Comparison of ENCODE assay signal across 1 cellular context in genomic region chr14:45149602-45150001, GRCh38.
TF ChIP-seq lines count a peak whose summit lies in the region.

No MANE protein-coding gene starts in this region.

TF ChIP-seq in GM23338, 12 proteins besides CTCF, POLR2A, EP300 and RAD21 (continued from another document):
- TF ChIP-seq, protein P1, sequence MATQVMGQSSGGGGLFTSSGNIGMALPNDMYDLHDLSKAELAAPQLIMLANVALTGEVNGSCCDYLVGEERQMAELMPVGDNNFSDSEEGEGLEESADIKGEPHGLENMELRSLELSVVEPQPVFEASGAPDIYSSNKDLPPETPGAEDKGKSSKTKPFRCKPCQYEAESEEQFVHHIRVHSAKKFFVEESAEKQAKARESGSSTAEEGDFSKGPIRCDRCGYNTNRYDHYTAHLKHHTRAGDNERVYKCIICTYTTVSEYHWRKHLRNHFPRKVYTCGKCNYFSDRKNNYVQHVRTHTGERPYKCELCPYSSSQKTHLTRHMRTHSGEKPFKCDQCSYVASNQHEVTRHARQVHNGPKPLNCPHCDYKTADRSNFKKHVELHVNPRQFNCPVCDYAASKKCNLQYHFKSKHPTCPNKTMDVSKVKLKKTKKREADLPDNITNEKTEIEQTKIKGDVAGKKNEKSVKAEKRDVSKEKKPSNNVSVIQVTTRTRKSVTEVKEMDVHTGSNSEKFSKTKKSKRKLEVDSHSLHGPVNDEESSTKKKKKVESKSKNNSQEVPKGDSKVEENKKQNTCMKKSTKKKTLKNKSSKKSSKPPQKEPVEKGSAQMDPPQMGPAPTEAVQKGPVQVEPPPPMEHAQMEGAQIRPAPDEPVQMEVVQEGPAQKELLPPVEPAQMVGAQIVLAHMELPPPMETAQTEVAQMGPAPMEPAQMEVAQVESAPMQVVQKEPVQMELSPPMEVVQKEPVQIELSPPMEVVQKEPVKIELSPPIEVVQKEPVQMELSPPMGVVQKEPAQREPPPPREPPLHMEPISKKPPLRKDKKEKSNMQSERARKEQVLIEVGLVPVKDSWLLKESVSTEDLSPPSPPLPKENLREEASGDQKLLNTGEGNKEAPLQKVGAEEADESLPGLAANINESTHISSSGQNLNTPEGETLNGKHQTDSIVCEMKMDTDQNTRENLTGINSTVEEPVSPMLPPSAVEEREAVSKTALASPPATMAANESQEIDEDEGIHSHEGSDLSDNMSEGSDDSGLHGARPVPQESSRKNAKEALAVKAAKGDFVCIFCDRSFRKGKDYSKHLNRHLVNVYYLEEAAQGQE (IDR thresholded peaks at IDR 0.05; ENCODE audit: unreplicated experiment) = no peak
- no peak for TF ChIP-seq EZH2phosphoT487 (IDR thresholded peaks at IDR 0.05; ENCODE audit: unreplicated experiment)
- TF ChIP-seq, protein P2, sequence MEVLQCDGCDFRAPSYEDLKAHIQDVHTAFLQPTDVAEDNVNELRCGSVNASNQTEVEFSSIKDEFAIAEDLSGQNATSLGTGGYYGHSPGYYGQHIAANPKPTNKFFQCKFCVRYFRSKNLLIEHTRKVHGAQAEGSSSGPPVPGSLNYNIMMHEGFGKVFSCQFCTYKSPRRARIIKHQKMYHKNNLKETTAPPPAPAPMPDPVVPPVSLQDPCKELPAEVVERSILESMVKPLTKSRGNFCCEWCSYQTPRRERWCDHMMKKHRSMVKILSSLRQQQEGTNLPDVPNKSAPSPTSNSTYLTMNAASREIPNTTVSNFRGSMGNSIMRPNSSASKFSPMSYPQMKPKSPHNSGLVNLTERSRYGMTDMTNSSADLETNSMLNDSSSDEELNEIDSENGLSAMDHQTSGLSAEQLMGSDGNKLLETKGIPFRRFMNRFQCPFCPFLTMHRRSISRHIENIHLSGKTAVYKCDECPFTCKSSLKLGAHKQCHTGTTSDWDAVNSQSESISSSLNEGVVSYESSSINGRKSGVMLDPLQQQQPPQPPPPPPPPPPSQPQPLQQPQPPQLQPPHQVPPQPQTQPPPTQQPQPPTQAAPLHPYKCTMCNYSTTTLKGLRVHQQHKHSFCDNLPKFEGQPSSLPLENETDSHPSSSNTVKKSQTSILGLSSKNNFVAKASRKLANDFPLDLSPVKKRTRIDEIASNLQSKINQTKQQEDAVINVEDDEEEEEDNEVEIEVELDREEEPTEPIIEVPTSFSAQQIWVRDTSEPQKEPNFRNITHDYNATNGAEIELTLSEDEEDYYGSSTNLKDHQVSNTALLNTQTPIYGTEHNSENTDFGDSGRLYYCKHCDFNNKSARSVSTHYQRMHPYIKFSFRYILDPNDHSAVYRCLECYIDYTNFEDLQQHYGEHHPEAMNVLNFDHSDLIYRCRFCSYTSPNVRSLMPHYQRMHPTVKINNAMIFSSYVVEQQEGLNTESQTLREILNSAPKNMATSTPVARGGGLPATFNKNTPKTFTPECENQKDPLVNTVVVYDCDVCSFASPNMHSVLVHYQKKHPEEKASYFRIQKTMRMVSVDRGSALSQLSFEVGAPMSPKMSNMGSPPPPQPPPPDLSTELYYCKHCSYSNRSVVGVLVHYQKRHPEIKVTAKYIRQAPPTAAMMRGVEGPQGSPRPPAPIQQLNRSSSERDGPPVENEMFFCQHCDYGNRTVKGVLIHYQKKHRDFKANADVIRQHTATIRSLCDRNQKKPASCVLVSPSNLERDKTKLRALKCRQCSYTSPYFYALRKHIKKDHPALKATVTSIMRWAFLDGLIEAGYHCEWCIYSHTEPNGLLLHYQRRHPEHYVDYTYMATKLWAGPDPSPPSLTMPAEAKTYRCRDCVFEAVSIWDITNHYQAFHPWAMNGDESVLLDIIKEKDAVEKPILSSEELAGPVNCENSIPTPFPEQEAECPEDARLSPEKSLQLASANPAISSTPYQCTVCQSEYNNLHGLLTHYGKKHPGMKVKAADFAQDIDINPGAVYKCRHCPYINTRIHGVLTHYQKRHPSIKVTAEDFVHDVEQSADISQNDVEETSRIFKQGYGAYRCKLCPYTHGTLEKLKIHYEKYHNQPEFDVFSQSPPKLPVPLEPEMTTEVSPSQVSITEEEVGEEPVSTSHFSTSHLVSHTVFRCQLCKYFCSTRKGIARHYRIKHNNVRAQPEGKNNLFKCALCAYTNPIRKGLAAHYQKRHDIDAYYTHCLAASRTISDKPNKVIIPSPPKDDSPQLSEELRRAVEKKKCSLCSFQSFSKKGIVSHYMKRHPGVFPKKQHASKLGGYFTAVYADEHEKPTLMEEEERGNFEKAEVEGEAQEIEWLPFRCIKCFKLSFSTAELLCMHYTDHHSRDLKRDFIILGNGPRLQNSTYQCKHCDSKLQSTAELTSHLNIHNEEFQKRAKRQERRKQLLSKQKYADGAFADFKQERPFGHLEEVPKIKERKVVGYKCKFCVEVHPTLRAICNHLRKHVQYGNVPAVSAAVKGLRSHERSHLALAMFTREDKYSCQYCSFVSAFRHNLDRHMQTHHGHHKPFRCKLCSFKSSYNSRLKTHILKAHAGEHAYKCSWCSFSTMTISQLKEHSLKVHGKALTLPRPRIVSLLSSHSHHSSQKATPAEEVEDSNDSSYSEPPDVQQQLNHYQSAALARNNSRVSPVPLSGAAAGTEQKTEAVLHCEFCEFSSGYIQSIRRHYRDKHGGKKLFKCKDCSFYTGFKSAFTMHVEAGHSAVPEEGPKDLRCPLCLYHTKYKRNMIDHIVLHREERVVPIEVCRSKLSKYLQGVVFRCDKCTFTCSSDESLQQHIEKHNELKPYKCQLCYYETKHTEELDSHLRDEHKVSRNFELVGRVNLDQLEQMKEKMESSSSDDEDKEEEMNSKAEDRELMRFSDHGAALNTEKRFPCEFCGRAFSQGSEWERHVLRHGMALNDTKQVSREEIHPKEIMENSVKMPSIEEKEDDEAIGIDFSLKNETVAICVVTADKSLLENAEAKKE (CRISPR knock-in tag; IDR thresholded peaks at IDR 0.05) = no peak
